In the genomic region with DNA sequence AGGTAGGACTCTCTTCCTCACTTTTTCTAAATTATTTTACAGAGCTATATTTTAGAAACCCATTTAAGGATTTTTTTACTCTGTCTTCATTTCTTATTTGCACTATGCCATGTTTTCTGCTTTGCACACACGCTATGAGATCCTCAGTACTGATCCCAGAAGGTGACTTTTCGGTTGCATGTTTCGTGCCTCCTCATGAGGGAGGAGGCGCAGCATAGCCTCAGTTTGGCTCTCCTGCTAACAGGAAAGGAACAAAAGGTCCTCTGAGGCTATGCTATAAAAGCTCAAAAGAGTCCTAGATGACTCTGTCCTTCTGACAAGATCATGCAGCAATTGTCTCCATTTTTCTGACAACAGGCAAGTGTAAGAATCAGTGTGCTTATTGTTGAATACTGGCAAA, we compare ENCODE assay signal across 9 cellular contexts.
"Had no signal": no experiment of that assay in that cellular context is flagged by ENCODE, and none has a peak within 500 bp of the region (broad histone marks: within the 10 kb centered on the region; RNA-seq: fewer than 3 reads in every experiment).

No MANE protein-coding gene starts in this region.

- H2AFZ ChIP-seq: GM23338 had no signal

- H3K27ac ChIP-seq: HL-60, KMS-11 had no signal

- DNase-seq: HFFc6, KBM-7 had no signal

- H3K9me3 Mint-ChIP-seq: HFFc6 had no signal

- ATAC-seq: GM23338, HCT116, HepG2 had no signal

- H3K4me2 ChIP-seq: GM23338, KMS-11 had no signal

- H3K9ac ChIP-seq: KMS-11 had no signal

- H3K27ac Mint-ChIP-seq: GM23338, HFFc6 had no signal

- H3K4me1 Mint-ChIP-seq: GM23338 had no signal

- H3K27me3 Mint-ChIP-seq: IgD-negative memory B cell had no signal

- H3K36me3 ChIP-seq: HAP-1 had no signal

- H3K4me3 Mint-ChIP-seq: GM23338, HFFc6 had no signal

- H3K4me1 ChIP-seq: HAP-1 had no signal

- H3K4me3 ChIP-seq: GM23338, HAP-1 had no signal

- H3K9me3 ChIP-seq: HAP-1 had no signal
